In the genomic region with DNA sequence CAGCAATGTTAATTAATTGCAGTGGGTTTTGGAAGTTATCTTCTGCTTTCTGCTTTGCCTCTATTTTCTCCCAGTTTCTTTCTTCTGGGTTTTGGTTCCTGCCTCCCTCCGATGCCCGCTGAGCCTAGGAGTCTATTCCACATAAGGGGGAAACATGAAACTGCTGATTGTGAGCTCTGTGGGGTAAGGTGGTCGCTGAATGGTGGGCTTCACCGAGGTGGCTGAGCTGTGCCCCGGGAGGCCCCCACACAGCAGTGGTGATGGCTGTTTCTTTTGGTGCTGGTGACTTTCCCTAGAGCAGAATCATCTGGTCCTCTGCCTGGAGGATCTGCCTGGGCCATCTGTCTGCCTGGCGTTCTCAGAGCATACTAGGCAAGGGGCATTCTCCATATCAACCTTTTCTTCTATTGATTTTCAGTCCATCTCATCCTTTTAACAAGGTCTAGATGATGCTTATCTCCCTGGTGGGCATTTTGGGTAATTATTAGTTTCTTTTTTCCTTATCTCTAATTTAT, we compare ENCODE assay signal across 22 cellular contexts.
"Had no signal": no experiment of that assay in that cellular context is flagged by ENCODE, and none has a peak within 500 bp of the region (broad histone marks: within the 10 kb centered on the region; RNA-seq: fewer than 3 reads in every experiment).

No MANE protein-coding gene starts in this region.

- H3K36me3 Mint-ChIP-seq: immature natural killer cell; memory B cell; natural killer cell treated with Interleukin-12 subunit alpha and Interleukin-12 subunit beta and Interleukin-15 and Interleukin-18, amount 100 ng/mL, for 72 hours; neural progenitor cell had no signal

- H3K9ac ChIP-seq: neural progenitor cell had no signal

- DNase-seq: dermis blood vessel endothelial cell; esophagus squamous epithelium; foreskin fibroblast; immature natural killer cell; left cardiac atrium; left ventricle myocardium inferior; lower lobe of right lung; midbrain; nucleus accumbens; ovary; right cardiac atrium; small intestine; stimulated activated CD4-positive, alpha-beta T cell treated with anti-CD3 and anti-CD28 coated beads, Interleukin-12 subunit alpha, Interleukin-12 subunit beta, amount 100 ng/mL, for 4 hours; stimulated activated naive CD4-positive, alpha-beta T cell; stomach; trophoblast cell had no signal

- H3K4me3 Mint-ChIP-seq: immature natural killer cell; memory B cell; natural killer cell treated with Interleukin-12 subunit alpha and Interleukin-12 subunit beta and Interleukin-15 and Interleukin-18, amount 100 ng/mL, for 72 hours; neural progenitor cell had no signal

- H3K4me3 ChIP-seq: esophagus squamous epithelium, gastroesophageal sphincter, left ventricle myocardium inferior, lower lobe of right lung, neural progenitor cell, ovary, stomach had no signal

- H2AFZ ChIP-seq: neural progenitor cell had no signal

- H3K4me2 ChIP-seq: neural progenitor cell had no signal

- H3K27ac Mint-ChIP-seq: memory B cell; natural killer cell treated with Interleukin-12 subunit alpha and Interleukin-12 subunit beta and Interleukin-15 and Interleukin-18, amount 100 ng/mL, for 72 hours; neural progenitor cell; progenitor cell of endocrine pancreas had no signal

- H3K27ac ChIP-seq: esophagus squamous epithelium, gastroesophageal sphincter, left ventricle myocardium inferior, lower lobe of right lung, neural progenitor cell, ovary, stomach had no signal

- H3K4me1 ChIP-seq: esophagus squamous epithelium, gastroesophageal sphincter, lower lobe of right lung, stomach had no signal

- H3K4me1 Mint-ChIP-seq: immature natural killer cell, memory B cell had no signal

- H3K9me3 ChIP-seq: esophagus squamous epithelium, gastroesophageal sphincter, left ventricle myocardium inferior, lower lobe of right lung, ovary had no signal

- ATAC-seq: gastroesophageal sphincter; left cardiac atrium; lower lobe of right lung; natural killer cell treated with Interleukin-12 subunit alpha and Interleukin-12 subunit beta and Interleukin-15 and Interleukin-18, amount 100 ng/mL, for 72 hours; right cardiac atrium had no signal

- FAIRE-seq: keratinocyte, small intestine had no signal

- H3K27me3 ChIP-seq: neural progenitor cell, ovary had no signal

- H3K36me3 ChIP-seq: esophagus squamous epithelium, gastroesophageal sphincter, left ventricle myocardium inferior, lower lobe of right lung, neural progenitor cell, ovary, stomach had no signal
